Comparison of ENCODE assay signal across 21 cellular contexts in genomic region chr2:198063242-198063641, GRCh38.
"Had no signal": no experiment of that assay in that cellular context is flagged by ENCODE, and none has a peak within 500 bp of the region (broad histone marks: within the 10 kb centered on the region; RNA-seq: fewer than 3 reads in every experiment).

No MANE protein-coding gene starts in this region.

- H3K4me1 Mint-ChIP-seq: activated CD4-positive, alpha-beta memory T cell treated with anti-CD3 and anti-CD28 coated beads, Interleukin-2, amount 10 ng/mL, durations not matched to agents 7 days and 5 days; activated naive CD4-positive, alpha-beta T cell treated with anti-CD3 and anti-CD28 coated beads, Interleukin-2, amount 10 ng/mL, durations not matched to agents 7 days and 5 days had no signal

- H3K9me3 ChIP-seq: ascending aorta, body of pancreas had no signal

- H3K27ac Mint-ChIP-seq: activated CD4-positive, alpha-beta memory T cell treated with anti-CD3 and anti-CD28 coated beads, Interleukin-2, amount 10 ng/mL, durations not matched to agents 7 days and 5 days; activated naive CD4-positive, alpha-beta T cell treated with anti-CD3 and anti-CD28 coated beads, Interleukin-2, amount 10 ng/mL, durations not matched to agents 7 days and 5 days; T-helper 1 cell treated with Interleukin-12 subunit alpha and Interleukin-12 subunit beta and Interleukin-4 antibody, amounts not matched to agents 30 μg/mL and 1 μg/mL, for 36 hours had no signal

- H3K27me3 ChIP-seq: ascending aorta, body of pancreas had no signal

- ATAC-seq: body of pancreas, PC-3 had no signal

- H3K4me3 Mint-ChIP-seq: activated CD4-positive, alpha-beta memory T cell treated with anti-CD3 and anti-CD28 coated beads, Interleukin-2, amount 10 ng/mL, durations not matched to agents 7 days and 5 days; activated naive CD4-positive, alpha-beta T cell treated with anti-CD3 and anti-CD28 coated beads, Interleukin-2, amount 10 ng/mL, durations not matched to agents 7 days and 5 days; T-helper 1 cell treated with Interleukin-12 subunit alpha and Interleukin-12 subunit beta and Interleukin-4 antibody, amounts not matched to agents 30 μg/mL and 1 μg/mL, for 36 hours had no signal

- H3K9me3 Mint-ChIP-seq: activated CD4-positive, alpha-beta memory T cell treated with anti-CD3 and anti-CD28 coated beads, Interleukin-2, amount 10 ng/mL, durations not matched to agents 7 days and 5 days; activated naive CD4-positive, alpha-beta T cell treated with anti-CD3 and anti-CD28 coated beads, Interleukin-2, amount 10 ng/mL, durations not matched to agents 7 days and 5 days; T-helper 1 cell treated with Interleukin-12 subunit alpha and Interleukin-12 subunit beta and Interleukin-4 antibody, amounts not matched to agents 30 μg/mL and 1 μg/mL, for 36 hours had no signal

- H3K27ac ChIP-seq: ascending aorta, body of pancreas, coronary artery, SK-N-MC had no signal

- H3K27me3 Mint-ChIP-seq: activated CD4-positive, alpha-beta memory T cell treated with anti-CD3 and anti-CD28 coated beads, Interleukin-2, amount 10 ng/mL, durations not matched to agents 7 days and 5 days; activated naive CD4-positive, alpha-beta T cell treated with anti-CD3 and anti-CD28 coated beads, Interleukin-2, amount 10 ng/mL, durations not matched to agents 7 days and 5 days had no signal

- H3K4me3 ChIP-seq: ascending aorta, body of pancreas, coronary artery, SK-N-MC had no signal

- H3K36me3 Mint-ChIP-seq: activated naive CD4-positive, alpha-beta T cell treated with anti-CD3 and anti-CD28 coated beads, Interleukin-2, amount 10 ng/mL, durations not matched to agents 7 days and 5 days had no signal

- H3K36me3 ChIP-seq: ascending aorta had no signal

- DNase-seq: activated CD4-positive, alpha-beta memory T cell treated with anti-CD3 and anti-CD28 coated beads, Interleukin-2, amount 10 ng/mL, durations not matched to agents 7 days and 5 days; activated CD4-positive, alpha-beta T cell treated with anti-CD3 and anti-CD28 coated beads, Interleukin-2, amount 50 U/mL, for 1 hour; activated CD8-positive, alpha-beta memory T cell treated with anti-CD3 and anti-CD28 coated beads, Interleukin-2, amount 50 U/mL, for 48 hours; activated gamma-delta T cell; activated naive CD4-positive, alpha-beta T cell treated with anti-CD3 and anti-CD28 coated beads, Interleukin-2, amount 10 ng/mL, durations not matched to agents 7 days and 5 days; activated T-cell treated with anti-CD3 and anti-CD28 coated beads, Interleukin-2, amount 50 U/mL, for 1 hour; amniotic stem cell; body of pancreas; central memory CD4-positive, alpha-beta T cell; Kasumi-1; NCI-H1105 treated with DMSO at 0.1 percent for 48 hours; NCI-H1436 treated with DMSO at 0.1 percent for 48 hours; NCI-H187; NCI-H2081; NCI-H524; PC-3; SW 1271 had no signal

- H3K4me1 ChIP-seq: body of pancreas had no signal
